Comparison of ENCODE assay signal across 8 cellular contexts in the genomic region with DNA sequence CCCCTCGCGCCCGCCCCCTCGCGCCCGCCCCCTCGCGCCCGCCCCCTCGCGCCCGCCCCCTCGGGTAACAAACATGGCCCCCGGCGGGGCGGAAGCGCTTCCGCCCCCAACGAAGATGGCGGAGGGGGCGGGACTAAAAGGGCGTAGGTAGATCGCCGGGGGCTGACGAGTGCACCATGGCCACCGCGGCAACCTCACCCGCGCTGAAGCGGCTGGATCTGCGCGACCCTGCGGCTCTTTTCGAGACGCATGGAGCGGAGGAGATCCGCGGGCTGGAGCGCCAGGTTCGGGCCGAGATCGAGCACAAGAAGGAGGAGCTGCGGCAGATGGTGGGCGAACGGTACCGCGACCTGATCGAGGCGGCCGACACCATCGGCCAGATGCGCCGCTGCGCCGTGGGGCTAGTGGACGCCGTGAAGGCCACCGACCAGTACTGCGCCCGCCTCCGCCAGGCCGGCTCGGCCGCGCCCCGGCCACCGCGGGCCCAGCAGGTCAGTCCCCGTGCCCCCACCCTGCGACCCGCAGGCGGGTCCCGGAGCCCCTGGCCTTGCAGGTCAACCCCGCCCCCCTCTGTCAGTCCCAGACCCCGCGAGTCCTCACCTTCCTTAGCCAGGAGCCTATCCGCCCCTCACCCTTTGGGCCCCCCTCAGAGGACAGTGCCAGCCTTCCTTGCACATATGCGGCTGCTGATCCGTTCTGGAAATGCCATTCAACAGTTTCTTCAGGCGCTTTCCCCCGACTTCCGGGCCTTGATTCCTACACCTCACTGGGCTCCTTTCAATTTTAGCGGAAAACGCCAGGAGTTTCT. TPM values are rescaled to one million over a fixed set of nuclear protein-coding genes. Genes with fewer than 3 reads are reported as not detected.
DNase-seq lines count a peak whose midpoint lies in the region; ATAC-seq and TF ChIP-seq lines count a peak whose summit lies in the region.

A gene with protein sequence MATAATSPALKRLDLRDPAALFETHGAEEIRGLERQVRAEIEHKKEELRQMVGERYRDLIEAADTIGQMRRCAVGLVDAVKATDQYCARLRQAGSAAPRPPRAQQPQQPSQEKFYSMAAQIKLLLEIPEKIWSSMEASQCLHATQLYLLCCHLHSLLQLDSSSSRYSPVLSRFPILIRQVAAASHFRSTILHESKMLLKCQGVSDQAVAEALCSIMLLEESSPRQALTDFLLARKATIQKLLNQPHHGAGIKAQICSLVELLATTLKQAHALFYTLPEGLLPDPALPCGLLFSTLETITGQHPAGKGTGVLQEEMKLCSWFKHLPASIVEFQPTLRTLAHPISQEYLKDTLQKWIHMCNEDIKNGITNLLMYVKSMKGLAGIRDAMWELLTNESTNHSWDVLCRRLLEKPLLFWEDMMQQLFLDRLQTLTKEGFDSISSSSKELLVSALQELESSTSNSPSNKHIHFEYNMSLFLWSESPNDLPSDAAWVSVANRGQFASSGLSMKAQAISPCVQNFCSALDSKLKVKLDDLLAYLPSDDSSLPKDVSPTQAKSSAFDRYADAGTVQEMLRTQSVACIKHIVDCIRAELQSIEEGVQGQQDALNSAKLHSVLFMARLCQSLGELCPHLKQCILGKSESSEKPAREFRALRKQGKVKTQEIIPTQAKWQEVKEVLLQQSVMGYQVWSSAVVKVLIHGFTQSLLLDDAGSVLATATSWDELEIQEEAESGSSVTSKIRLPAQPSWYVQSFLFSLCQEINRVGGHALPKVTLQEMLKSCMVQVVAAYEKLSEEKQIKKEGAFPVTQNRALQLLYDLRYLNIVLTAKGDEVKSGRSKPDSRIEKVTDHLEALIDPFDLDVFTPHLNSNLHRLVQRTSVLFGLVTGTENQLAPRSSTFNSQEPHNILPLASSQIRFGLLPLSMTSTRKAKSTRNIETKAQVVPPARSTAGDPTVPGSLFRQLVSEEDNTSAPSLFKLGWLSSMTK (plus strand): TSS at position 162 of the 808 bp plus-strand sequence. CDS start 15 bp downstream, at position 177.

- TF ChIP-seq CTCF in Panc1 (IDR thresholded peaks at IDR 0.05), result no peak

- H3K4me3 Mint-ChIP-seq in activated T-cell treated with anti-CD3 and anti-CD28 coated beads, Interleukin-2, amount 50 U/mL, for 24 hours, result peak within 1 kb of the TSS; percentile 95

- no peaks in the 10 kb centered on the region for H3K9me3 Mint-ChIP-seq in activated T-cell treated with anti-CD3 and anti-CD28 coated beads, Interleukin-2, amount 50 U/mL, for 24 hours

- TF ChIP-seq RAD21 in Ishikawa (IDR thresholded peaks at IDR 0.05; ENCODE audit: low read depth), result no peak

- H3K27me3 ChIP-seq in Panc1 (ENCODE audit: control insufficient read depth, insufficient read depth, low read length) (no peaks in the 10 kb centered on the region), esophagus (ENCODE audit: control insufficient read depth in 1 of 2, insufficient read depth in 2 of 2, low read length in 2 of 2) (no peaks in the 10 kb centered on the region), muscle layer of duodenum (ENCODE audit: low read depth, low read length) (no peaks in the 10 kb centered on the region)

- peak within 1 kb of the TSS; percentile 98 for H3K27ac Mint-ChIP-seq in activated T-cell treated with anti-CD3 and anti-CD28 coated beads, Interleukin-2, amount 50 U/mL, for 24 hours

- no TSS peak for BruUV-seq in Panc1 (replicated peaks; lab: Mats Ljungman, UMichigan)

- no peaks in the 10 kb centered on the region for H3K9me3 ChIP-seq in Panc1 (ENCODE audit: control insufficient read depth, insufficient read depth, low read depth, low read length)
- H3K9me3 ChIP-seq in esophagus (ENCODE audit: control insufficient read depth in 2 of 2, insufficient read depth in 1 of 2, low read depth in 1 of 2, low read length in 1 of 2), result no peaks in the 10 kb centered on the region
- no peaks in the 10 kb centered on the region for H3K9me3 ChIP-seq in muscle layer of duodenum (ENCODE audit: control insufficient read depth in 1 of 2, low read length in 2 of 2)

- peak; percentile 99 for DNase-seq in D341Med (ENCODE audit: low spot score)
- DNase-seq in Panc1 (ENCODE audit: low read depth, low spot score), result no peak
- peak; percentile 78 for DNase-seq in activated T-cell treated with anti-CD3 and anti-CD28 coated beads, Interleukin-2, amount 50 U/mL, for 24 hours
- DNase-seq in stimulated activated CD8-positive, alpha-beta memory T cell treated with anti-CD3 and anti-CD28 coated beads, Interleukin-7, amount 100 ng/mL, for 1 hour (ENCODE audit: low read depth in 2 of 2), result peak; percentile 49 to 82

- peaks cover 29% of the 10 kb centered on the region for H3K4me1 Mint-ChIP-seq in activated T-cell treated with anti-CD3 and anti-CD28 coated beads, Interleukin-2, amount 50 U/mL, for 24 hours (ENCODE audit: low read depth)

- POLR2A ChIA-PET in Panc1 (lab: Charles Lee), result interaction anchor here (0.5 to 0.9 kb wide), 3 partner anchors 50 to 528 kb away, joined by 5 to 7 read pairs (median 7); no protein-coding TSS in a partner anchor

- in situ Hi-C loops in Panc1 (cut with HindIII; ENCODE audit: low pct_unique_long_range_greater_than_20kb, low sequenced_read_pairs), result no loop called here

- peak; percentile 72 for ATAC-seq in GM21515 (IDR thresholded peaks at IDR 0.05; ENCODE audit: unreplicated experiment)
- ATAC-seq in Panc1, result peak; percentile 87

- H3K36me3 ChIP-seq in Panc1 (ENCODE audit: control insufficient read depth, insufficient read depth, low read length) (peaks cover 12% of the 10 kb centered on the region; the same call in 1 of the 2 replicates), esophagus (ENCODE audit: control insufficient read depth in 2 of 2, insufficient read depth in 2 of 2, low read length in 1 of 2) (peaks cover 7 to 10% of the 10 kb centered on the region in 2 donors), muscle layer of duodenum (ENCODE audit: control insufficient read depth in 1 of 2, insufficient read depth in 2 of 2, low read length in 2 of 2) (peaks cover 15 to 16% of the 10 kb centered on the region in 2 donors)

- 1% methylated on average over 49 to 79 of the region's 84 CpGs for WGBS in esophagus, 2 donors

- TF ChIP-seq EP300 in Ishikawa (IDR thresholded peaks at IDR 0.05; ENCODE audit: borderline replicate concordance), result no peak

- peak within 1 kb of the TSS; percentile 90 for H3K27ac ChIP-seq in Panc1 (ENCODE audit: low read length)
- peak within 1 kb of the TSS; percentile 94 to 95 for H3K27ac ChIP-seq in esophagus (ENCODE audit: low read depth in 2 of 2, low read length in 1 of 2)
- H3K27ac ChIP-seq in muscle layer of duodenum (ENCODE audit: low read length), result peak within 1 kb of the TSS; percentile 67

- CTCF ChIA-PET in Panc1 (lab: Charles Lee), result interaction anchor here (0.6 to 0.9 kb wide), 2 partner anchors 50 to 636 kb away, joined by 4 read pairs; no protein-coding TSS in a partner anchor

- peaks cover 14% of the 10 kb centered on the region; the same call in 1 of the 2 replicates for H3K4me1 ChIP-seq in Panc1 (ENCODE audit: control insufficient read depth, insufficient read depth, low read length)
- H3K4me1 ChIP-seq in esophagus (ENCODE audit: control insufficient read depth in 2 of 2, insufficient read depth in 2 of 2, low read length in 1 of 2), result peaks cover 0 to 2% of the 10 kb centered on the region in 2 donors
- peaks cover 0 to 20% of the 10 kb centered on the region in 2 donors for H3K4me1 ChIP-seq in muscle layer of duodenum (ENCODE audit: control insufficient read depth in 1 of 2, insufficient read depth in 2 of 2, low read length in 2 of 2)

- peaks cover 55% of the 10 kb centered on the region for H3K36me3 Mint-ChIP-seq in activated T-cell treated with anti-CD3 and anti-CD28 coated beads, Interleukin-2, amount 50 U/mL, for 24 hours (ENCODE audit: low read depth)

- H3K27me3 Mint-ChIP-seq in activated T-cell treated with anti-CD3 and anti-CD28 coated beads, Interleukin-2, amount 50 U/mL, for 24 hours, result no peaks in the 10 kb centered on the region

- peak within 1 kb of the TSS; percentile 62 to 89 for H3K4me3 ChIP-seq in Panc1 (ENCODE audit: low read depth in 2 of 2, low read length in 2 of 2)
- peak within 1 kb of the TSS; percentile 86 to 96 for H3K4me3 ChIP-seq in esophagus (ENCODE audit: low read depth in 1 of 2, low read length in 2 of 2)
- peak within 1 kb of the TSS; percentile 78 to 94 for H3K4me3 ChIP-seq in muscle layer of duodenum (ENCODE audit: low read depth in 1 of 2, low read length in 2 of 2)

- intact Hi-C loops in Panc1 (cut with micrococcal nuclease; ENCODE audit: unreplicated experiment), result loop anchor here (1.0 kb wide), 1 partner anchor 468 kb away; no protein-coding TSS in a partner anchor

TF ChIP-seq in Ishikawa, 13 proteins besides CTCF, POLR2A, EP300 and RAD21 (continues in another document):
- TF ChIP-seq EGR1 (IDR thresholded peaks at IDR 0.05) (peak; percentile 95), TEAD4 (IDR thresholded peaks at IDR 0.05) (0 out of 2 replicates have a peak, but pooled peaks have one; percentile 4), TAF1 (IDR thresholded peaks at IDR 0.05; ENCODE audit: low read depth) (peak; percentile 90), NFIC (IDR thresholded peaks at IDR 0.05) (no peak), FOXM1 (IDR thresholded peaks at IDR 0.05; ENCODE audit: borderline replicate concordance, low read depth) (no peak), CEBPB (IDR thresholded peaks at IDR 0.05) (no peak), CREB1 (IDR thresholded peaks at IDR 0.05; ENCODE audit: low read depth) (peak; percentile 55), YY1 (IDR thresholded peaks at IDR 0.05; ENCODE audit: low read depth) (peak; percentile 96), TCF12 (IDR thresholded peaks at IDR 0.05; ENCODE audit: low read depth) (no peak; the same call in 1 of the 2 replicates), ZBTB7A (IDR thresholded peaks at IDR 0.05; ENCODE audit: low read depth) (peak; percentile 90)
- TF ChIP-seq, protein P1, sequence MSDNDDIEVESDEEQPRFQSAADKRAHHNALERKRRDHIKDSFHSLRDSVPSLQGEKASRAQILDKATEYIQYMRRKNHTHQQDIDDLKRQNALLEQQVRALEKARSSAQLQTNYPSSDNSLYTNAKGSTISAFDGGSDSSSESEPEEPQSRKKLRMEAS (IDR thresholded peaks at IDR 0.05), result 0 out of 2 replicates have a peak, but pooled peaks have one; percentile 29
- TF ChIP-seq, protein P2, sequence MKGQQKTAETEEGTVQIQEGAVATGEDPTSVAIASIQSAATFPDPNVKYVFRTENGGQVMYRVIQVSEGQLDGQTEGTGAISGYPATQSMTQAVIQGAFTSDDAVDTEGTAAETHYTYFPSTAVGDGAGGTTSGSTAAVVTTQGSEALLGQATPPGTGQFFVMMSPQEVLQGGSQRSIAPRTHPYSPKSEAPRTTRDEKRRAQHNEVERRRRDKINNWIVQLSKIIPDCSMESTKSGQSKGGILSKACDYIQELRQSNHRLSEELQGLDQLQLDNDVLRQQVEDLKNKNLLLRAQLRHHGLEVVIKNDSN (IDR thresholded peaks at IDR 0.05), result no peak

RNA-seq across cellular contexts. Expression of the gene that starts here (rescaled TPM):
- 41.2 TPM for total RNA-seq in Panc1 (2021; ENCODE audit: unreplicated experiment)
- 42.3 TPM for polyA plus RNA-seq in Panc1 (2012; ENCODE audit: insufficient read length)
- polyA plus RNA-seq in esophagus, result 10 to 100 TPM; 11.0 to 13.0 TPM
